Comparison of ENCODE assay signal across 8 cellular contexts in the genomic region with DNA sequence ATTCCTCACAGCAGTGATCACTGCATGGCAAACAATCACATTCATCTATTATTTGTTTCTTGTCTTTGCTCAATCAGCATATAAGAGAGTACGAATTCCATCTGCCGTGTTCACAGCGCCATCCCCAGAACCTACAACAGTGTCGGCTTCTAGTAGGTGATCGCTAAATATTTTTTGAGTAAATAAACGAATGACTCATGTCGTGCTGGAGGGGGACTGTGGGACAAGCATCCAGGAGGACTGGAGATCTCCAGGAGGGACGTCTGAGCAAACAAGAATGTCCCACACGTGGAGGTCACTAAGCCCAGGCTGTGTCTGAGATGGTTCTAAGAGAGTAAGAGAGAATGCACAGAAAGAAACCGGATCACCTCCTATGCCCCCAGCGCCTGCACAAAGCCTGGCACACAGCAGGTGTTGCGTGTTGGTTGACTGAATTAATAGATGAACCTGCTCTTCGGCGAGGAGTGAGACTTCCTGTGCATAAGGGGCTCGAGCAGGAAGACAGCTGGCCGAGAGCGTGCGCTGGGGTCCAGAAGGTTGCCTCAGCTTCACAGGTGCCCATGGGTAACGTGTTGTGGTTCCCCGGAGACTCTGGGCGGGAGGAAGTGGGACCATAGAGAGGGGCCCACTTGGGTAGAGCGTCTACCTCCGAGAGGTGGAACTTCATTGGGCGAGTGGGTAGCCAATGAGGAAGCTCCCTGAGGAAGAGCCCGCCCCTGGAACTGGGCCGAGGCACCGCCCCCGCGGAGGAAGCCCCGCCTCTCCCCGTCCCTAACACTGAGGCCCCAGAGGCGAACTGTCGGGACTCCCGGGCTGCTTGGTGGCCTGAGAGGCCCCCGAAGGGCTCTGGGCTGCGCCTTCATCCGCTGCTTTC.
A peak's percentile ranks its signal among the peaks of the same experiment; 100 is the strongest.
DNase-seq lines count a peak whose midpoint lies in the region; ATAC-seq and TF ChIP-seq lines count a peak whose summit lies in the region.

No MANE protein-coding gene starts in this region.

- intact Hi-C loops in esophagus squamous epithelium (cut with DNase I), result no loop called here

- H3K27me3 ChIP-seq in BE2C (no peaks in the 10 kb centered on the region), esophagus squamous epithelium (peaks cover 0 to 73% (median 0%) of the 10 kb centered on the region in 4 donors)

- H3K27ac Mint-ChIP-seq in activated CD8-positive, alpha-beta memory T cell treated with anti-CD3 and anti-CD28 coated beads, Interleukin-2, amount 10 ng/mL, durations not matched to agents 7 days and 5 days, result peak overlapping the region; percentile 33
- H3K27ac Mint-ChIP-seq in nephron progenitor cell, result no peak overlapping the region

- CTCF ChIA-PET in activated CD8-positive, alpha-beta memory T cell treated with anti-CD3 and anti-CD28 coated beads, Interleukin-2, amount 10 ng/mL, durations not matched to agents 7 days and 5 days (lab: Charles Lee), result interaction anchor here (1.0 to 1.4 kb wide), 2 partner anchors 37 to 90 kb away, joined by 4 to 10 read pairs; no protein-coding TSS in a partner anchor

- H3K27me3 Mint-ChIP-seq in activated CD8-positive, alpha-beta memory T cell treated with anti-CD3 and anti-CD28 coated beads, Interleukin-2, amount 10 ng/mL, durations not matched to agents 7 days and 5 days, result peaks cover 20% of the 10 kb centered on the region
- peaks cover 65% of the 10 kb centered on the region for H3K27me3 Mint-ChIP-seq in nephron progenitor cell (ENCODE audit: low read depth, poor library complexity)

- WGBS in esophagus squamous epithelium, 2 donors, result 19 to 30% methylated on average over 17 to 28 of the region's 37 CpGs

- TF ChIP-seq POLR2A in esophagus squamous epithelium (IDR thresholded peaks at IDR 0.05), result no peak

- DNase-seq in BE2C (peak; percentile 96), NCI-H774 (lab: John Stamatoyannopoulos, UW) (peak; percentile 96), esophagus squamous epithelium (lab: John Stamatoyannopoulos, UW) (peak; percentile 24), nephron progenitor cell (peak; percentile 93)
- DNase-seq in activated CD8-positive, alpha-beta memory T cell treated with anti-CD3 and anti-CD28 coated beads, Interleukin-2, amount 10 ng/mL, durations not matched to agents 7 days and 5 days, result peak; percentile 94
- peak; percentile 85 for DNase-seq in stimulated activated naive CD4-positive, alpha-beta T cell treated with Interleukin-2 at 50 U/mL for 16 hours (lab: John Stamatoyannopoulos, UW)

- H3K4me1 Mint-ChIP-seq in activated CD8-positive, alpha-beta memory T cell treated with anti-CD3 and anti-CD28 coated beads, Interleukin-2, amount 10 ng/mL, durations not matched to agents 7 days and 5 days, result peaks cover 1% of the 10 kb centered on the region
- no peaks in the 10 kb centered on the region for H3K4me1 Mint-ChIP-seq in nephron progenitor cell

- H3K4me1 ChIP-seq in BE2C (peaks cover 11% of the 10 kb centered on the region), esophagus squamous epithelium (peaks cover 0 to 16% (median 0%) of the 10 kb centered on the region in 3 donors)

- TF ChIP-seq CTCF in BE2C (IDR thresholded peaks at IDR 0.05; ENCODE audit: low read depth, low read length), result no peak
- TF ChIP-seq CTCF in esophagus squamous epithelium (IDR thresholded peaks at IDR 0.05), result no peak
- TF ChIP-seq CTCF in nephron progenitor cell (IDR thresholded peaks at IDR 0.05), result no peak

- ATAC-seq in GM19328 (IDR thresholded peaks at IDR 0.05; ENCODE audit: unreplicated experiment), result peak; percentile 98
- ATAC-seq in HG03460 (IDR thresholded peaks at IDR 0.05; ENCODE audit: unreplicated experiment), result peak; percentile 99
- ATAC-seq in activated CD8-positive, alpha-beta memory T cell treated with anti-CD3 and anti-CD28 coated beads, Interleukin-2, amount 10 ng/mL, durations not matched to agents 7 days and 5 days, result peak; percentile 99

- peak overlapping the region; percentile 79 for H3K4me3 ChIP-seq in BE2C (ENCODE audit: low read depth, low read length)
- H3K4me3 ChIP-seq in esophagus squamous epithelium, result peak overlapping the region in 3 of 4 donors; percentile 27 to 58 (median 42)

- H3K9me3 ChIP-seq in BE2C, result no peaks in the 10 kb centered on the region
- no peaks in the 10 kb centered on the region for H3K9me3 ChIP-seq in esophagus squamous epithelium

- H3K36me3 Mint-ChIP-seq in activated CD8-positive, alpha-beta memory T cell treated with anti-CD3 and anti-CD28 coated beads, Interleukin-2, amount 10 ng/mL, durations not matched to agents 7 days and 5 days, result no peaks in the 10 kb centered on the region
- no peaks in the 10 kb centered on the region for H3K36me3 Mint-ChIP-seq in nephron progenitor cell (ENCODE audit: low read depth)

- H3K36me3 ChIP-seq in BE2C, result no peaks in the 10 kb centered on the region
- no peaks in the 10 kb centered on the region for H3K36me3 ChIP-seq in esophagus squamous epithelium

- H3K4me3 Mint-ChIP-seq in activated CD8-positive, alpha-beta memory T cell treated with anti-CD3 and anti-CD28 coated beads, Interleukin-2, amount 10 ng/mL, durations not matched to agents 7 days and 5 days, result no peak overlapping the region
- H3K4me3 Mint-ChIP-seq in nephron progenitor cell, result peak overlapping the region; percentile 75

- no peaks in the 10 kb centered on the region for H3K9me3 Mint-ChIP-seq in activated CD8-positive, alpha-beta memory T cell treated with anti-CD3 and anti-CD28 coated beads, Interleukin-2, amount 10 ng/mL, durations not matched to agents 7 days and 5 days (ENCODE audit: low read depth)
- H3K9me3 Mint-ChIP-seq in nephron progenitor cell, result no peaks in the 10 kb centered on the region

- H3K27ac ChIP-seq in esophagus squamous epithelium, result no peak overlapping the region

Comparison
In these comparisons a context has a peak if more than half of its experiments do, and no peak if none do; other contexts are left out.
1. DNase-seq: peak in every context shown above with its lines; median percentile 96 in BE2C; 96 in NCI-H774; 94 in activated CD8-positive, alpha-beta memory T cell treated with anti-CD3 and anti-CD28 coated beads, Interleukin-2, amount 10 ng/mL, durations not matched to agents 7 days and 5 days; 93 in nephron progenitor cell; 85 in stimulated activated naive CD4-positive, alpha-beta T cell treated with Interleukin-2 at 50 U/mL for 16 hours; 24 in esophagus squamous epithelium.